11 cellular contexts compared by ENCODE assay signal in the genomic region with DNA sequence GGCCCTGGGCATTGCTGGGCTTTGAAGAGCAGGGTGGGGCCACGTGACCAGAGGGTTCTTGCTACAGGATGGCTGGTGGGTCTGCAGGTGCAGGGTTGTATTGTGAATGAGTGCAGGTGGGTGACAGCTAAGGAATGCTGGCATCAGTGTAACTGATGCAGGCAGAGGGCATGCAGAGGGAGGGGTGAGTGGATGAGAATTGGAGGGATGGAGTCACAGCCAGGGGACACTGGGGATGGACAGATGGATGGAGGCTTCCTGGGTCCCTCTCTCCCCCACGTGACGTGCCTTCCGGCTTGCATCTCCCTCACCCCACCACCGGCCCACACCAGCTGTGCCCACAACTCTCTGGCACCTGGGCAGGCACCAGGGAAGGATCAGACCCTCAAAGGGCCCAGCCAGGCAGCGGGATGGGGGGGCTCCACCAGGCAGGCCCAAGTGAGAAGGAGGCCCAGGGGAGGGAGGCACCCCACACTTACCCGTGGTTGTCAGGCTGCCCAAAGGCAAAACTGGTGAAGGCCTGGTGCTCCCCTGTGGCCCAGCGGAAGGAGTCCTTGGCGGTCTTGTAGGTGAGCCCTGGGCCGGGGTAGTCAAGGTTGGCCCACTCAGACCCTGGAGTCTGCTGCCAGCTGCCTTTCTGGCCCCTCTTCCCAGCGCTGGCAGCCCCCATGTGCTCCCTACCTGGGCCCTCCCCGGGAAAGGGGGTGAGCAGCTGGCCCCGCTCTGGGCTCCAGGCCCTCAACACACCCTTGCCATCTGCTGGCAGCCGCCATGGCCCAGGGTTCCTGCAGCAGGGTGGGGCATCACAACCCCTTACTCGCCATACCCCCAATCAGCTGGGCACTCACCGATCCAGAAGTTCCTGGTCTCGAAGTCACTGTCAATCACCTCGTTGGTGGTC. TPM values are rescaled to one million over a fixed set of nuclear protein-coding genes. Genes with fewer than 3 reads are reported as not detected.
DNase-seq lines count a peak whose midpoint lies in the region; ATAC-seq and TF ChIP-seq lines count a peak whose summit lies in the region.
"Not testable (repeated sequence)": the region's sequence is repeated elsewhere in the genome, so short reads cannot be mapped to it uniquely, and the experiment has no call there.
"Had no signal": no experiment of that assay in that cellular context is flagged by ENCODE, and none has a peak within 500 bp of the region (broad histone marks: within the 10 kb centered on the region; RNA-seq: fewer than 3 reads in every experiment).

No MANE protein-coding gene starts in this region.

- not testable (repeated sequence) for DNase-seq in DND-41
- peak; percentile 18 for DNase-seq in activated T-cell treated with anti-CD3 and anti-CD28 coated beads, Interleukin-2, amount 50 U/mL, for 1 hour
- DNase-seq in mesenteric fat pad (ENCODE audit: low spot score) (peak; percentile 91), spleen (peak; percentile 77), upper lobe of right lung (peak; percentile 54)

- not testable (repeated sequence) for H3K27ac ChIP-seq in DND-41 (ENCODE audit: low read length); spleen; upper lobe of right lung

- H3K79me2 ChIP-seq in DND-41 (ENCODE audit: insufficient read depth, low read length) = not testable (repeated sequence)

- not testable (repeated sequence) for TF ChIP-seq POLR2A in spleen (IDR thresholded peaks at IDR 0.05)

- not testable (repeated sequence) for H4K20me1 ChIP-seq in DND-41 (ENCODE audit: insufficient read depth, low read length)

- H2AFZ ChIP-seq in DND-41 (ENCODE audit: low read depth, low read length) = not testable (repeated sequence)

- 74 to 89% (median 86%) methylated on average over 6 to 10 of the region's 18 CpGs for WGBS in spleen, 5 donors

- not testable (repeated sequence) for H3K4me1 ChIP-seq in DND-41 (ENCODE audit: insufficient read depth, low read length); spleen; upper lobe of right lung

- ATAC-seq in DND-41 (ENCODE audit: insufficient read depth, low read depth) (peak; percentile 20), esophagus mucosa (peak; percentile 3)
- ATAC-seq in upper lobe of right lung = not testable (repeated sequence)

- H3K4me2 ChIP-seq in DND-41 (ENCODE audit: insufficient read depth, low read length) = not testable (repeated sequence)

- H3K27me3 ChIP-seq in DND-41 (ENCODE audit: insufficient read depth, low read length, poor library complexity); spleen (replicated peaks in 1 of 7); upper lobe of right lung: not testable (repeated sequence)

- TF ChIP-seq CTCF in DND-41 (IDR thresholded peaks at IDR 0.05; ENCODE audit: borderline replicate concordance, extremely low read depth, low read length, poor library complexity, severe bottlenecking); spleen (IDR thresholded peaks at IDR 0.05 in 8 of 11, conservative IDR thresholded peaks at IDR 0.05 in 3 of 11); upper lobe of right lung (IDR thresholded peaks at IDR 0.05): not testable (repeated sequence)

- not testable (repeated sequence) for H3K4me3 ChIP-seq in DND-41 (ENCODE audit: low read depth in 1 of 2, low read length in 2 of 2); spleen; upper lobe of right lung

- H3K36me3 ChIP-seq in DND-41 (ENCODE audit: insufficient read depth, low read length); spleen; upper lobe of right lung: not testable (repeated sequence)

- intact Hi-C loops in spleen (cut with DNase I; ENCODE audit: low total_unique reads); upper lobe of right lung (cut with DNase I): not testable (repeated sequence)

- not testable (repeated sequence) for H3K9ac ChIP-seq in DND-41 (ENCODE audit: low read depth, low read length)

- H3K9me3 ChIP-seq in DND-41 (ENCODE audit: insufficient read depth, low read length, severe bottlenecking); spleen; upper lobe of right lung: not testable (repeated sequence)

RNA-seq across cellular contexts. Expression of a gene that starts 11.0 kb away (rescaled TPM):
- total RNA-seq in esophagus mucosa = 2.8 TPM
- 0.19 TPM for total RNA-seq in mesenteric fat pad
- 1 to 10 TPM in 2 of 7 donors, under 1 TPM in 2, not detected in 3; 0.83 to 2.1 (median 1.5) TPM for total RNA-seq in spleen
- polyA plus RNA-seq in spleen = 1 to 10 TPM in 2 of 3 donors, under 1 TPM in 1; 0.91 to 1.1 (median 1.1) TPM
- not detected for total RNA-seq in upper lobe of right lung
- total RNA-seq: IMR-90 had no signal
- polyA plus RNA-seq: CD14-positive monocyte; CD4-positive, alpha-beta memory T cell had no signal

RNA-seq across cellular contexts. Expression of a gene that starts 34.2 kb away (rescaled TPM):
- total RNA-seq in esophagus mucosa (2.8 TPM), mesenteric fat pad (4.1 TPM), spleen (1 to 10 TPM in 4 of 7 donors, under 1 TPM in 1, not detected in 2; 0.57 to 8.6 (median 6.7) TPM), upper lobe of right lung (not detected)
- polyA plus RNA-seq in spleen = 10 to 100 TPM in 1 of 3 donors, 1 to 10 TPM in 2; 9.2 to 33.7 (median 9.4) TPM
- total RNA-seq: G401, H7 had no signal
- polyA plus RNA-seq: CD14-positive monocyte had no signal
